19 cellular contexts compared by ENCODE assay signal in genomic region chr6:147418523-147418922, GRCh38.
DNase-seq lines count a peak whose midpoint lies in the region; ATAC-seq and TF ChIP-seq lines count a peak whose summit lies in the region.
"Had no signal": no experiment of that assay in that cellular context is flagged by ENCODE, and none has a peak within 500 bp of the region (broad histone marks: within the 10 kb centered on the region; RNA-seq: fewer than 3 reads in every experiment).

No MANE protein-coding gene starts in this region.

- H3K27me3 ChIP-seq in kidney epithelial cell (ENCODE audit: control insufficient read depth, insufficient read depth, low read length): no peaks in the 10 kb centered on the region
- no peaks in the 10 kb centered on the region for H3K27me3 ChIP-seq in SJCRH30
- H3K27me3 ChIP-seq in GM23338 (ENCODE audit: insufficient read depth): no peaks in the 10 kb centered on the region
- H3K27me3 ChIP-seq: dorsolateral prefrontal cortex, spleen had no signal

- no peak overlapping the region for H3K4me3 ChIP-seq in kidney epithelial cell (ENCODE audit: low read depth, low read length)
- H3K4me3 ChIP-seq in SJCRH30: no peak overlapping the region
- H3K4me3 ChIP-seq in GM23338: no peak overlapping the region
- H3K4me3 ChIP-seq: dorsolateral prefrontal cortex, esophagus squamous epithelium, HAP-1, spleen had no signal

- TF ChIP-seq CTCF in kidney epithelial cell (IDR thresholded peaks at IDR 0.05; ENCODE audit: insufficient read depth, low read length, poor library complexity, severe bottlenecking) (no peak), GM23338 (conservative IDR thresholded peaks at IDR 0.05; ENCODE audit: low read depth in 2 of 2) (no peak)

- no peaks in the 10 kb centered on the region for H3K36me3 ChIP-seq in kidney epithelial cell (ENCODE audit: control insufficient read depth, insufficient read depth, low read length)
- H3K36me3 ChIP-seq in SJCRH30: no peaks in the 10 kb centered on the region
- H3K36me3 ChIP-seq in GM23338 (ENCODE audit: insufficient read depth): no peaks in the 10 kb centered on the region
- H3K36me3 ChIP-seq: esophagus squamous epithelium, HAP-1, spleen had no signal

- no peaks in the 10 kb centered on the region for H3K27me3 Mint-ChIP-seq in GM23338 (ENCODE audit: insufficient read depth, low read depth, poor library complexity)

- no peak overlapping the region for H3K4me3 Mint-ChIP-seq in GM23338
- H3K4me3 Mint-ChIP-seq: CD4-positive, CD25-positive, alpha-beta regulatory T cell had no signal

- H3K4me1 Mint-ChIP-seq in GM23338: no peaks in the 10 kb centered on the region; the same call in 2 of the 3 replicates

- H3K79me2 ChIP-seq in GM23338 (replicated peaks; ENCODE audit: insufficient read depth): no peaks in the 10 kb centered on the region

- H3K36me3 Mint-ChIP-seq in GM23338 (ENCODE audit: low read depth): peaks cover 13% of the 10 kb centered on the region
- H3K36me3 Mint-ChIP-seq: CD4-positive, CD25-positive, alpha-beta regulatory T cell had no signal

- H3K4me1 ChIP-seq in SJCRH30 (no peaks in the 10 kb centered on the region), GM23338 (ENCODE audit: insufficient read depth) (no peaks in the 10 kb centered on the region)
- H3K4me1 ChIP-seq: HAP-1, spleen had no signal

- H3K9me3 Mint-ChIP-seq in GM23338: peaks cover 23% of the 10 kb centered on the region

- H3K9me3 ChIP-seq in SJCRH30 (replicated peaks): peaks cover 6% of the 10 kb centered on the region
- H3K9me3 ChIP-seq: esophagus squamous epithelium, HAP-1 had no signal

- ATAC-seq in GM19023 (IDR thresholded peaks at IDR 0.05; ENCODE audit: unreplicated experiment): peak; percentile 58
- peak; percentile 90 for ATAC-seq in HG02610 (IDR thresholded peaks at IDR 0.05; ENCODE audit: unreplicated experiment)
- ATAC-seq in HG03342 (IDR thresholded peaks at IDR 0.05; ENCODE audit: unreplicated experiment): peak; percentile 76
- ATAC-seq in GM23338: no peak
- ATAC-seq: left ventricle myocardium superior had no signal

- no peaks in the 10 kb centered on the region for H3K9me2 ChIP-seq in GM23338 (ENCODE audit: insufficient read depth)

- H3F3A ChIP-seq in GM23338 (replicated peaks; ENCODE audit: low read depth): no peaks in the 10 kb centered on the region

- no peak overlapping the region for H3K27ac ChIP-seq in SJCRH30
- H3K27ac ChIP-seq in GM23338 (ENCODE audit: low read depth): no peak overlapping the region
- H3K27ac ChIP-seq: dorsolateral prefrontal cortex, esophagus squamous epithelium, spleen had no signal

- DNase-seq in kidney epithelial cell (ENCODE audit: low read depth) (peak; percentile 10), NCI-H510A (lab: John Stamatoyannopoulos, UW) (no peak), SJCRH30 (no peak), GM23338 (ENCODE audit: low spot score) (no peak)
- no peak for DNase-seq in stimulated activated CD4-positive, alpha-beta T cell treated with anti-CD3 and anti-CD28 coated beads, Interleukin-15, amount 100 ng/mL, for 24 hours
- DNase-seq: activated CD8-positive, alpha-beta memory T cell treated with anti-CD3 and anti-CD28 coated beads, Interleukin-2, amount 50 U/mL, for 48 hours; activated effector memory CD4-positive, alpha-beta T cell treated with anti-CD3 and anti-CD28 coated beads, Interleukin-2, amount 50 U/mL, for 16 hours; CD4-positive, CD25-positive, alpha-beta regulatory T cell; dorsolateral prefrontal cortex; esophagus squamous epithelium; left ventricle myocardium superior; NCI-H1417; NCI-H526 treated with DMSO at 0.1 percent for 48 hours; spleen; SW 1271 had no signal

- no peak overlapping the region for H2AFZ ChIP-seq in GM23338

- no peaks in the 10 kb centered on the region for H4K20me1 ChIP-seq in GM23338 (replicated peaks; ENCODE audit: insufficient read depth)

- H3K4me2 ChIP-seq in GM23338: no peak overlapping the region

- H3K27ac Mint-ChIP-seq in GM23338: no peak overlapping the region
- H3K27ac Mint-ChIP-seq: CD4-positive, CD25-positive, alpha-beta regulatory T cell had no signal

TF ChIP-seq in GM23338, 12 proteins besides CTCF, POLR2A, EP300 and RAD21 (continues in another document):
- no peak for TF ChIP-seq CREB1 (CRISPR knock-in tag; IDR thresholded peaks at IDR 0.05; ENCODE audit: low read depth)
- TF ChIP-seq ZNF462 (CRISPR knock-in tag; IDR thresholded peaks at IDR 0.05): no peak
- no peak for TF ChIP-seq JUNB (IDR thresholded peaks at IDR 0.05; ENCODE audit: unreplicated experiment)
- TF ChIP-seq REST (IDR thresholded peaks at IDR 0.05; ENCODE audit: unreplicated experiment): no peak
